ENCODE assay signal across 9 cellular contexts in genomic region chr19:29662278-29662603, GRCh38. TPM values are rescaled to one million over a fixed set of nuclear protein-coding genes. Genes with fewer than 3 reads are reported as not detected.
DNase-seq lines count a peak whose midpoint lies in the region; ATAC-seq and TF ChIP-seq lines count a peak whose summit lies in the region.
"Had no signal": no experiment of that assay in that cellular context is flagged by ENCODE, and none has a peak within 500 bp of the region (broad histone marks: within the 10 kb centered on the region; RNA-seq: fewer than 3 reads in every experiment).

No MANE protein-coding gene starts in this region.

- TF ChIP-seq CTCF in AG04449 (IDR thresholded peaks at IDR 0.05; ENCODE audit: insufficient read depth, low read length, missing control alignments) (no peak), fibroblast of the aortic adventitia (IDR thresholded peaks at IDR 0.05; ENCODE audit: insufficient read depth, low read length) (no peak), ovary (IDR thresholded peaks at IDR 0.05) (no peak)

- TF ChIP-seq POLR2A in ovary (IDR thresholded peaks at IDR 0.05) = no peak

- TF ChIP-seq EP300 in ovary (IDR thresholded peaks at IDR 0.05) = no peak

- WGBS in ovary, 3 donors = 0 to 4% (median 3%) methylated on average over 1 of the region's 1 CpG

- no peak for ATAC-seq in HG03432 (IDR thresholded peaks at IDR 0.05; ENCODE audit: unreplicated experiment)

- H3K27ac ChIP-seq in SJCRH30 (peak overlapping the region; percentile 46), ovary (peak overlapping the region; percentile 4 to 86)

- CTCF ChIA-PET in AG04449 (lab: Yijun Ruan, JAX) = interaction anchor here (1.0 to 10.2 kb wide), 7 partner anchors 10 to 54 kb away, joined by 3 to 140 read pairs (median 4); partner anchors contain the start of genes C19orf12 and POP4

- POLR2A ChIA-PET in AG04449 (lab: Yijun Ruan, JAX) = interaction anchor here (0.5 to 2.3 kb wide), 6 partner anchors 19 to 182 kb away, joined by 3 to 5 read pairs (median 3); partner anchors contain the start of gene POP4

- peaks cover 21% of the 10 kb centered on the region for H3K4me1 ChIP-seq in SJCRH30
- H3K4me1 ChIP-seq in ovary (ENCODE audit: insufficient read depth) = peaks cover 14% of the 10 kb centered on the region

- no peaks in the 10 kb centered on the region for H3K9me3 ChIP-seq in SJCRH30 (replicated peaks)
- H3K9me3 ChIP-seq in ovary = no peaks in the 10 kb centered on the region

- intact Hi-C loops in ovary (cut with DNase I) = loop anchor here in 3 of 4 donors (5.0 to 10.0 kb wide), 3 partner anchors 47 to 57 kb away; partner anchors contain the start of gene POP4 (in 2 of the 3)

- DNase-seq in AG04449 (ENCODE audit: low read depth, low spot score) = no peak
- no peak for DNase-seq in SJCRH30
- no peak for DNase-seq in fibroblast of the aortic adventitia (ENCODE audit: low read depth)
- no peak for DNase-seq in ovary
- DNase-seq in DMS153 (lab: John Stamatoyannopoulos, UW) = no peak
- no peak for DNase-seq in DMS114 treated with DMSO at 0.1 percent for 48 hours (lab: John Stamatoyannopoulos, UW; ENCODE audit: unreplicated experiment)
- no peak for DNase-seq in GM19240 (ENCODE audit: insufficient read length, low spot score)
- DNase-seq: activated gamma-delta T cell had no signal

- H3K27me3 ChIP-seq in SJCRH30 = no peaks in the 10 kb centered on the region; the same call in 1 of the 2 replicates
- H3K27me3 ChIP-seq in ovary = no peaks in the 10 kb centered on the region

- H3K4me3 ChIP-seq in AG04449 (ENCODE audit: low read depth, low read length) = peak overlapping the region; percentile 34
- H3K4me3 ChIP-seq in SJCRH30 = peak overlapping the region; percentile 22
- peak overlapping the region; percentile 25 for H3K4me3 ChIP-seq in fibroblast of the aortic adventitia (ENCODE audit: low read depth, low read length)
- H3K4me3 ChIP-seq in ovary = no peak overlapping the region

- H3K36me3 ChIP-seq in SJCRH30 = no peaks in the 10 kb centered on the region
- no peaks in the 10 kb centered on the region for H3K36me3 ChIP-seq in ovary

RNA-seq across cellular contexts. Expression of gene PLEKHF1, which starts 3.0 kb away (rescaled TPM):
- 1.7 and 2.0 TPM in 2 replicates for total RNA-seq in SJCRH30 (2014; rRNA removed; shearing (Covaris generic))
- 29.4 and 49.8 TPM in 2 replicates for total RNA-seq in fibroblast of the aortic adventitia (ENCODE audit: low replicate concordance)
- 10 to 100 TPM in 6 of 7 donors, 1 to 10 TPM in 1; 9.3 to 19.1 (median 13.8) TPM for total RNA-seq in ovary
- polyA plus RNA-seq in ovary = 10 to 100 TPM in 1 of 2 donors, under 1 TPM in 1; 0.92 to 12.5 TPM

RNA-seq across cellular contexts. Expression of gene C19orf12, which starts 52.8 kb away (rescaled TPM):
- total RNA-seq in SJCRH30 (2014; rRNA removed; shearing (Covaris generic)) = 26.4 and 28.4 TPM in 2 replicates
- total RNA-seq in fibroblast of the aortic adventitia (ENCODE audit: low replicate concordance) (10.1 and 24.0 TPM in 2 replicates), ovary (10 to 100 TPM; 23.4 to 33.6 (median 25.3) TPM)
- polyA plus RNA-seq in ovary = 10 to 100 TPM; 15.6 to 16.7 TPM

RNA-seq across cellular contexts. Expression of gene POP4, which starts 56.2 kb away (rescaled TPM):
- 81.1 and 81.9 TPM in 2 replicates for total RNA-seq in SJCRH30 (2014; rRNA removed; shearing (Covaris generic))
- total RNA-seq in fibroblast of the aortic adventitia (ENCODE audit: low replicate concordance) (46.5 and 76.6 TPM in 2 replicates), ovary (10 to 100 TPM; 32.9 to 47.8 (median 36.5) TPM)
- 10 to 100 TPM; 42.1 to 92.9 TPM for polyA plus RNA-seq in ovary
